ENCODE assay signal across 10 cellular contexts in genomic region chr17:8164815-8165131, GRCh38. TPM values are rescaled to one million over a fixed set of nuclear protein-coding genes. Genes with fewer than 3 reads are reported as not detected.
DNase-seq lines count a peak whose midpoint lies in the region; ATAC-seq, FAIRE-seq and TF ChIP-seq lines count a peak whose summit lies in the region.
"Had no signal": no experiment of that assay in that cellular context is flagged by ENCODE, and none has a peak within 500 bp of the region (broad histone marks: within the 10 kb centered on the region; RNA-seq: fewer than 3 reads in every experiment).

No MANE protein-coding gene starts in this region.

- H3K79me2 ChIP-seq in keratinocyte (ENCODE audit: control insufficient read depth, insufficient read depth, low read length) = peaks cover 16% of the 10 kb centered on the region

- ATAC-seq in activated naive CD8-positive, alpha-beta T cell treated with anti-CD3 and anti-CD28 coated beads, Interleukin-2, amount 10 ng/mL, durations not matched to agents 7 days and 5 days (ENCODE audit: low read depth) = peak; percentile 35
- ATAC-seq in stimulated activated memory B cell treated with anti-CD40 and anti-IgM and Interleukin-4, amounts not matched to agents 10 μg/mL and 1 μg/mL and 100 μg/mL, for 72 hours = no peak
- ATAC-seq in GM21576 (IDR thresholded peaks at IDR 0.05; ENCODE audit: unreplicated experiment) (no peak), GM21515 (IDR thresholded peaks at IDR 0.05; ENCODE audit: unreplicated experiment) (no peak)

- no peaks in the 10 kb centered on the region for H3K27me3 Mint-ChIP-seq in activated naive CD8-positive, alpha-beta T cell treated with anti-CD3 and anti-CD28 coated beads, Interleukin-2, amount 10 ng/mL, durations not matched to agents 7 days and 5 days
- no peaks in the 10 kb centered on the region for H3K27me3 Mint-ChIP-seq in stimulated activated memory B cell treated with anti-CD40 and anti-IgM and Interleukin-4, amounts not matched to agents 10 μg/mL and 1 μg/mL and 100 μg/mL, for 72 hours

- H3K27ac ChIP-seq in HUES48 (ENCODE audit: low read depth, low read length) = peak overlapping the region; percentile 99
- peak overlapping the region; percentile 14 for H3K27ac ChIP-seq in keratinocyte (ENCODE audit: control insufficient read depth, insufficient read depth, low read length)

- no peak for DNase-seq in activated naive CD8-positive, alpha-beta T cell treated with anti-CD3 and anti-CD28 coated beads, Interleukin-2, amount 10 ng/mL, durations not matched to agents 7 days and 5 days
- no peak for DNase-seq in keratinocyte (ENCODE audit: low read depth, low spot score)
- no peak for DNase-seq in NCI-H2227 treated with DMSO at 0.1 percent for 48 hours (lab: John Stamatoyannopoulos, UW)
- no peak for DNase-seq in ureter (ENCODE audit: low spot score)
- DNase-seq: cortex of kidney had no signal

- dilution Hi-C loops in keratinocyte (cut with MboI; ENCODE audit: extremely low pct_ligation_motif_present, low sequenced_read_pairs) = no loop called here

- no peaks in the 10 kb centered on the region for H3K9me3 Mint-ChIP-seq in activated naive CD8-positive, alpha-beta T cell treated with anti-CD3 and anti-CD28 coated beads, Interleukin-2, amount 10 ng/mL, durations not matched to agents 7 days and 5 days
- H3K9me3 Mint-ChIP-seq in stimulated activated memory B cell treated with anti-CD40 and anti-IgM and Interleukin-4, amounts not matched to agents 10 μg/mL and 1 μg/mL and 100 μg/mL, for 72 hours = no peaks in the 10 kb centered on the region

- H3K9me3 ChIP-seq in HUES48 (ENCODE audit: control insufficient read depth, insufficient read depth, low read length) (no peaks in the 10 kb centered on the region), keratinocyte (ENCODE audit: control insufficient read depth, low read depth, low read length) (no peaks in the 10 kb centered on the region)
- H3K9me3 ChIP-seq: HAP-1 had no signal

- no peak for TF ChIP-seq CTCF in keratinocyte (optimal IDR thresholded peaks at IDR 0.05 in 1 of 3, IDR thresholded peaks at IDR 0.05 in 1 of 3, conservative IDR thresholded peaks at IDR 0.05 in 1 of 3; ENCODE audit: extremely low read depth in 1 of 3, insufficient read depth in 2 of 3, low read length in 3 of 3)

- peaks cover 40% of the 10 kb centered on the region for H3K4me1 Mint-ChIP-seq in activated naive CD8-positive, alpha-beta T cell treated with anti-CD3 and anti-CD28 coated beads, Interleukin-2, amount 10 ng/mL, durations not matched to agents 7 days and 5 days
- peaks cover 47% of the 10 kb centered on the region for H3K4me1 Mint-ChIP-seq in stimulated activated memory B cell treated with anti-CD40 and anti-IgM and Interleukin-4, amounts not matched to agents 10 μg/mL and 1 μg/mL and 100 μg/mL, for 72 hours

- H3K27ac Mint-ChIP-seq in activated naive CD8-positive, alpha-beta T cell treated with anti-CD3 and anti-CD28 coated beads, Interleukin-2, amount 10 ng/mL, durations not matched to agents 7 days and 5 days = peak overlapping the region; percentile 100
- peak overlapping the region; percentile 99 for H3K27ac Mint-ChIP-seq in stimulated activated memory B cell treated with anti-CD40 and anti-IgM and Interleukin-4, amounts not matched to agents 10 μg/mL and 1 μg/mL and 100 μg/mL, for 72 hours

- peak overlapping the region; percentile 22 for H3K4me2 ChIP-seq in keratinocyte (ENCODE audit: control insufficient read depth, extremely low read depth, insufficient read depth, low read depth, low read length)

- peak overlapping the region; percentile 88 for H3K4me3 Mint-ChIP-seq in activated naive CD8-positive, alpha-beta T cell treated with anti-CD3 and anti-CD28 coated beads, Interleukin-2, amount 10 ng/mL, durations not matched to agents 7 days and 5 days
- H3K4me3 Mint-ChIP-seq in stimulated activated memory B cell treated with anti-CD40 and anti-IgM and Interleukin-4, amounts not matched to agents 10 μg/mL and 1 μg/mL and 100 μg/mL, for 72 hours = no peak overlapping the region

- H3K9me1 ChIP-seq in keratinocyte (ENCODE audit: control insufficient read depth, extremely low read depth, insufficient read depth, low read length) = no peaks in the 10 kb centered on the region

- peaks cover 19% of the 10 kb centered on the region for H3K36me3 Mint-ChIP-seq in activated naive CD8-positive, alpha-beta T cell treated with anti-CD3 and anti-CD28 coated beads, Interleukin-2, amount 10 ng/mL, durations not matched to agents 7 days and 5 days
- peaks cover 20% of the 10 kb centered on the region for H3K36me3 Mint-ChIP-seq in stimulated activated memory B cell treated with anti-CD40 and anti-IgM and Interleukin-4, amounts not matched to agents 10 μg/mL and 1 μg/mL and 100 μg/mL, for 72 hours

- no peak for FAIRE-seq in keratinocyte (lab: Jason Lieb, UNC)

- POLR2A ChIA-PET in activated naive CD8-positive, alpha-beta T cell treated with anti-CD3 and anti-CD28 coated beads, Interleukin-2, amount 10 ng/mL, durations not matched to agents 7 days and 5 days (lab: Charles Lee) = interaction anchor here (0.8 to 14.8 kb wide), 17 partner anchors 7 to 137 kb away, joined by 3 to 384 read pairs (median 7); partner anchors contain the start of genes AURKB, BORCS6, CTC1 and PER1

- H3K27me3 ChIP-seq in HUES48 (ENCODE audit: control insufficient read depth, insufficient read depth, low read length) (no peaks in the 10 kb centered on the region), keratinocyte (ENCODE audit: control insufficient read depth, extremely low read depth, insufficient read depth, low read length) (no peaks in the 10 kb centered on the region)

- peaks cover 15% of the 10 kb centered on the region for H3K36me3 ChIP-seq in HUES48 (ENCODE audit: control insufficient read depth, insufficient read depth, low read length)
- peaks cover 9 to 16% of the 10 kb centered on the region in 2 experiments for H3K36me3 ChIP-seq in keratinocyte (ENCODE audit: control insufficient read depth in 2 of 2, extremely low read depth in 1 of 2, insufficient read depth in 2 of 2, low read length in 2 of 2)

- H4K20me1 ChIP-seq in keratinocyte (ENCODE audit: control insufficient read depth, extremely low read depth, insufficient read depth, low read length) = no peaks in the 10 kb centered on the region

- H2AFZ ChIP-seq in keratinocyte (ENCODE audit: control insufficient read depth, low read length) = peak overlapping the region; percentile 58

- H3K4me1 ChIP-seq in HUES48 (ENCODE audit: control insufficient read depth, insufficient read depth, low read length) = peaks cover 13% of the 10 kb centered on the region
- peaks cover 35% of the 10 kb centered on the region for H3K4me1 ChIP-seq in keratinocyte (ENCODE audit: control insufficient read depth, extremely low read depth, insufficient read depth, low read length)

- H3K4me3 ChIP-seq in HUES48 (ENCODE audit: low read depth, low read length) = no peak overlapping the region
- no peak overlapping the region for H3K4me3 ChIP-seq in keratinocyte (ENCODE audit: control insufficient read depth in 2 of 3, extremely low read depth in 1 of 3, insufficient read depth in 2 of 3, low read depth in 1 of 3, low read length in 3 of 3)
- H3K4me3 ChIP-seq: HAP-1 had no signal

- H3K9ac ChIP-seq in HUES48 (ENCODE audit: low read depth, low read length) (no peak overlapping the region), keratinocyte (ENCODE audit: control insufficient read depth, extremely low read depth, insufficient read depth, low read length) (no peak overlapping the region)

RNA-seq across cellular contexts. Expression of gene VAMP2, which starts 2.0 kb away (rescaled TPM):
- total RNA-seq in activated naive CD8-positive, alpha-beta T cell treated with anti-CD3 and anti-CD28 coated beads, Interleukin-2, amount 10 ng/mL, durations not matched to agents 7 days and 5 days = 100 to 1,000 TPM; 116 to 118 TPM
- 8.1 to 10.4 TPM (median 9.8 TPM) in 3 replicates for polyA plus RNA-seq in keratinocyte
- polyA plus RNA-seq in keratinocyte (2011; ENCODE audit: low read depth) = 4.8 TPM
- polyA plus RNA-seq in keratinocyte (2011; cell fraction: cytosol; rRNA removed) = 18.2 and 18.5 TPM in 2 replicates
- 25.2 and 27.5 TPM in 2 replicates for polyA plus RNA-seq in keratinocyte (2011; cell fraction: nucleus; rRNA removed)
- 17.1 and 41.4 TPM in 2 replicates for polyA plus RNA-seq in keratinocyte (2012; ENCODE audit: low replicate concordance)
- polyA minus RNA-seq in keratinocyte = 4.3 to 11.4 TPM (median 5.8 TPM) in 3 replicates
- 3.6 TPM for polyA minus RNA-seq in keratinocyte (2011; cell fraction: cytosol; rRNA and poly(A)+ RNA removed)
- polyA minus RNA-seq in keratinocyte (2011; cell fraction: nucleus; rRNA and poly(A)+ RNA removed) = 3.1 and 5.4 TPM in 2 replicates
- 87.9 TPM for total RNA-seq in ureter

RNA-seq across cellular contexts. Expression of gene TMEM107, which starts 11.4 kb away (rescaled TPM):
- 10 to 100 TPM; 39.5 to 46.4 TPM for total RNA-seq in activated naive CD8-positive, alpha-beta T cell treated with anti-CD3 and anti-CD28 coated beads, Interleukin-2, amount 10 ng/mL, durations not matched to agents 7 days and 5 days
- polyA plus RNA-seq in keratinocyte = 16.2 to 21.8 TPM (median 19.0 TPM) in 3 replicates
- 10.0 TPM for polyA plus RNA-seq in keratinocyte (2011; ENCODE audit: low read depth)
- polyA plus RNA-seq in keratinocyte (2011; cell fraction: cytosol; rRNA removed) = 13.1 and 16.1 TPM in 2 replicates
- 19.6 and 21.1 TPM in 2 replicates for polyA plus RNA-seq in keratinocyte (2011; cell fraction: nucleus; rRNA removed)
- polyA plus RNA-seq in keratinocyte (2012; ENCODE audit: low replicate concordance) = 13.7 and 19.3 TPM in 2 replicates
- polyA minus RNA-seq in keratinocyte = 20.1 to 94.3 TPM (median 45.7 TPM) in 3 replicates
- polyA minus RNA-seq in keratinocyte (2011; cell fraction: cytosol; rRNA and poly(A)+ RNA removed) = 44.7 TPM
- 48.4 and 76.6 TPM in 2 replicates for polyA minus RNA-seq in keratinocyte (2011; cell fraction: nucleus; rRNA and poly(A)+ RNA removed)
- 17.1 TPM for total RNA-seq in ureter

RNA-seq across cellular contexts. Expression of gene PER1, which starts 12.6 kb away (rescaled TPM):
- total RNA-seq in activated naive CD8-positive, alpha-beta T cell treated with anti-CD3 and anti-CD28 coated beads, Interleukin-2, amount 10 ng/mL, durations not matched to agents 7 days and 5 days = 10 to 100 TPM; 52.7 to 53.6 TPM
- polyA plus RNA-seq in keratinocyte = 14.4 to 15.2 TPM (median 15.1 TPM) in 3 replicates
- 112 TPM for polyA plus RNA-seq in keratinocyte (2011; ENCODE audit: low read depth)
- polyA plus RNA-seq in keratinocyte (2011; cell fraction: cytosol; rRNA removed) = 6.8 and 12.7 TPM in 2 replicates
- polyA plus RNA-seq in keratinocyte (2011; cell fraction: nucleus; rRNA removed) = 50.1 and 90.1 TPM in 2 replicates
- polyA plus RNA-seq in keratinocyte (2012; ENCODE audit: low replicate concordance) = 24.3 and 51.6 TPM in 2 replicates
- 29.9 to 138 TPM (median 46.3 TPM) in 3 replicates for polyA minus RNA-seq in keratinocyte
- polyA minus RNA-seq in keratinocyte (2011; cell fraction: cytosol; rRNA and poly(A)+ RNA removed) = 38.8 TPM
- 61.0 and 101 TPM in 2 replicates for polyA minus RNA-seq in keratinocyte (2011; cell fraction: nucleus; rRNA and poly(A)+ RNA removed)
- total RNA-seq in ureter = 152 TPM

RNA-seq across cellular contexts. Expression of gene BORCS6, which starts 25.2 kb away (rescaled TPM):
- total RNA-seq in activated naive CD8-positive, alpha-beta T cell treated with anti-CD3 and anti-CD28 coated beads, Interleukin-2, amount 10 ng/mL, durations not matched to agents 7 days and 5 days = 10 to 100 TPM; 15.7 to 16.5 TPM
- polyA plus RNA-seq in keratinocyte = 4.2 to 6.3 TPM (median 5.5 TPM) in 3 replicates
- 0.90 TPM for polyA plus RNA-seq in keratinocyte (2011; ENCODE audit: low read depth)
- 3.3 and 7.3 TPM in 2 replicates for polyA plus RNA-seq in keratinocyte (2011; cell fraction: cytosol; rRNA removed)
- 4.4 and 5.6 TPM in 2 replicates for polyA plus RNA-seq in keratinocyte (2011; cell fraction: nucleus; rRNA removed)
- 4.5 and 6.5 TPM in 2 replicates for polyA plus RNA-seq in keratinocyte (2012; ENCODE audit: low replicate concordance)
- polyA minus RNA-seq in keratinocyte = 2.9 to 5.0 TPM (median 3.9 TPM) in 3 replicates
- 10.6 TPM for polyA minus RNA-seq in keratinocyte (2011; cell fraction: cytosol; rRNA and poly(A)+ RNA removed)
- 3.3 and 3.4 TPM in 2 replicates for polyA minus RNA-seq in keratinocyte (2011; cell fraction: nucleus; rRNA and poly(A)+ RNA removed)
- total RNA-seq in ureter = 7.1 TPM

RNA-seq across cellular contexts. Expression of gene HES7, which starts 40.9 kb away (rescaled TPM):
- total RNA-seq in activated naive CD8-positive, alpha-beta T cell treated with anti-CD3 and anti-CD28 coated beads, Interleukin-2, amount 10 ng/mL, durations not matched to agents 7 days and 5 days = under 1 TPM; 0.23 to 0.75 TPM
- polyA plus RNA-seq in keratinocyte = 0.05 to 0.33 TPM (median 0.16 TPM) in 3 replicates
- 0.60 TPM for polyA plus RNA-seq in keratinocyte (2011; ENCODE audit: low read depth)
- polyA plus RNA-seq in keratinocyte (2011; cell fraction: cytosol; rRNA removed) = 0.97 TPM in 1 of 2 replicates, not detected in the other
- polyA plus RNA-seq in keratinocyte (2011; cell fraction: nucleus; rRNA removed) = 0.42 and 1.5 TPM in 2 replicates
- 0.81 and 1.1 TPM in 2 replicates for polyA plus RNA-seq in keratinocyte (2012; ENCODE audit: low replicate concordance)
- polyA minus RNA-seq in keratinocyte = not detected in 3 replicates
- polyA minus RNA-seq in keratinocyte (2011; cell fraction: cytosol; rRNA and poly(A)+ RNA removed) = 4.2 TPM
- 1.1 TPM in 1 of 2 replicates, not detected in the other for polyA minus RNA-seq in keratinocyte (2011; cell fraction: nucleus; rRNA and poly(A)+ RNA removed)
- not detected for total RNA-seq in ureter
